ENCODE assay signal across 8 cellular contexts in the genomic region with DNA sequence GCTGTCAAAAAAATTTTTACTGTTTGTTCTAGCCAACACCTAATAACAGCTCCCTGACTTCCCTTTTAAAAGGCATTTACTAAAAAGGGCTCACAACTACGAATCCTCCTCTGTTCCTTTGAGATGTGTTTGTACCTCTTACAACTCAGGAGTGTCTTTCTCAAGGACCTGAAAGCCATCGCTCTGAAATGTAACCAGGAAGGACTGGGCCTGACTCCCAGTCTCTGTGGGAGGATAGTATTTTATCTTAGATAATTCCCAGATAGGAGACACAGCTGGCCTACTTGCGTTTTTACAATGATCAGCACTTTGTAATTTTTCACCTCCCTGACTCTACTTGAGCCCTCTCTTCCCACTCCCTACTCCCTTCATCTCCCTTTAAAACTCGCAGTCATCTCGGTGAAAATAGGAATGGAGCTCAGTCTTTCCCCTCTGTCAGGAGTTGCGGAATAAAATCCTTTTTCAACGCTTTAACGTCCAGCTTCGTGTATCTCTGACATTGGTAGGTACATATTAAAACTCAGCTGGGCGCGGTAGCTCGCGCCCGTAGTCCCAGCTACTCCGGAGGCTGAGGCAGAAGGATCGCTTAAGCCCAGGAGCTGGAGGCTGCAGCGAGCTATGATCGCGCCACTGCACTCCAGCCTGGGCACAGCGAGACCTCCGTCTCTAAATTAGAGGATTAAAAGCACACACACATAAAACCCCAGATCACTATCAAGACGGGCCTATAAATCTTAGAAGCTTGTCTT. TPM values are rescaled to one million over a fixed set of nuclear protein-coding genes. Genes with fewer than 3 reads are reported as not detected.
A peak's percentile ranks its signal among the peaks of the same experiment; 100 is the strongest.
DNase-seq lines count a peak whose midpoint lies in the region; TF ChIP-seq lines count a peak whose summit lies in the region.

No MANE protein-coding gene starts in this region.

- DNase-seq in NCI-H2227 treated with DMSO at 0.1 percent for 48 hours (lab: John Stamatoyannopoulos, UW) (peak; percentile 15), NCI-H2227 (lab: John Stamatoyannopoulos, UW; ENCODE audit: unreplicated experiment) (no peak), WERI-Rb-1 (no peak), fibroblast of villous mesenchyme (ENCODE audit: low read depth) (peak; percentile 81), A172 (ENCODE audit: low spot score) (no peak), pons (ENCODE audit: low spot score) (no peak)
- DNase-seq in activated CD4-positive, CD25-positive, alpha-beta regulatory T cell treated with anti-CD3 and anti-CD28 coated beads, Interleukin-2, amount 50 U/mL, for 72 hours: no peak

- TF ChIP-seq CTCF in WERI-Rb-1 (IDR thresholded peaks at IDR 0.05; ENCODE audit: low read depth, low read length): no peak
- no peak for TF ChIP-seq CTCF in fibroblast of villous mesenchyme (IDR thresholded peaks at IDR 0.05; ENCODE audit: insufficient read depth, low read depth, low read length)

- H3K4me2 ChIP-seq in skeletal muscle satellite cell (ENCODE audit: low read length): peak overlapping the region; percentile 86

- H3K36me3 ChIP-seq in WERI-Rb-1 (0 out of 2 replicates have a peak, but pooled peaks cover 6% of the 10 kb centered on the region), skeletal muscle satellite cell (ENCODE audit: insufficient read depth, low read length) (peaks cover 7% of the 10 kb centered on the region)

- peaks cover 26% of the 10 kb centered on the region for H3K4me1 ChIP-seq in skeletal muscle satellite cell (ENCODE audit: control insufficient read depth, insufficient read depth, low read length)

- H3K27me3 ChIP-seq in WERI-Rb-1 (ENCODE audit: insufficient read depth, low read depth, severe bottlenecking): no peaks in the 10 kb centered on the region
- no peaks in the 10 kb centered on the region for H3K27me3 ChIP-seq in skeletal muscle satellite cell (ENCODE audit: control insufficient read depth, insufficient read depth, low read length)

- H3K4me3 ChIP-seq in WERI-Rb-1 (ENCODE audit: low read depth, low read length) (peak overlapping the region; percentile 85), fibroblast of villous mesenchyme (ENCODE audit: low read depth, low read length) (peak overlapping the region; percentile 77), skeletal muscle satellite cell (ENCODE audit: low read length) (peak overlapping the region; percentile 86)

- H3K9me3 ChIP-seq in WERI-Rb-1 (ENCODE audit: severe bottlenecking): no peaks in the 10 kb centered on the region
- no peaks in the 10 kb centered on the region for H3K9me3 ChIP-seq in skeletal muscle satellite cell (replicated peaks; ENCODE audit: low read length)

- H3K27ac ChIP-seq in WERI-Rb-1: peak overlapping the region; percentile 94; the same call in 1 of the 2 replicates

- H3K9ac ChIP-seq in skeletal muscle satellite cell (ENCODE audit: low read depth, low read length): peak overlapping the region; percentile 96

RNA-seq across cellular contexts. Expression of gene KRCC1, which starts 1.1 kb away (rescaled TPM):
- total RNA-seq in fibroblast of villous mesenchyme: 18.0 and 36.3 TPM in 2 replicates
- 18.0 and 20.5 TPM in 2 replicates for total RNA-seq in skeletal muscle satellite cell (2012; rRNA removed)
- 41.7 and 63.6 TPM in 2 replicates for total RNA-seq in A172 (2014; rRNA removed; shearing (Covaris generic))

RNA-seq across cellular contexts. Expression of gene SMYD1, which starts 13.2 kb away (rescaled TPM):
- total RNA-seq in fibroblast of villous mesenchyme: under 0.01 TPM in 1 of 2 replicates, not detected in the other
- total RNA-seq in skeletal muscle satellite cell (2012; rRNA removed): 0.25 and 2.0 TPM in 2 replicates
- total RNA-seq in A172 (2014; rRNA removed; shearing (Covaris generic)): not detected in 2 replicates

RNA-seq across cellular contexts. Expression of gene RNU2-63P, which starts 38.1 kb away (rescaled TPM):
- under 0.01 TPM in 1 of 2 replicates, not detected in the other for total RNA-seq in fibroblast of villous mesenchyme
- under 0.01 TPM in 1 of 2 replicates, not detected in the other for total RNA-seq in skeletal muscle satellite cell (2012; rRNA removed)
- total RNA-seq in A172 (2014; rRNA removed; shearing (Covaris generic)): not detected in 2 replicates

Comparison
In these comparisons a context has a peak if more than half of its experiments do, and no peak if none do; other contexts are left out.
1. DNase-seq: peak in NCI-H2227 treated with DMSO at 0.1 percent for 48 hours (single experiment) and fibroblast of villous mesenchyme (single experiment); none in NCI-H2227 (single experiment), WERI-Rb-1 (single experiment), A172 (single experiment), pons (single experiment) and activated CD4-positive, CD25-positive, alpha-beta regulatory T cell treated with anti-CD3 and anti-CD28 coated beads, Interleukin-2, amount 50 U/mL, for 72 hours (single experiment).
2. Peak in every context shown above with its lines, with median percentiles within 50 percentile points of each other: H3K4me3 ChIP-seq.